8 cellular contexts compared by ENCODE assay signal in genomic region chr19:19490247-19490968, GRCh38. TPM values are rescaled to one million over a fixed set of nuclear protein-coding genes. Genes with fewer than 3 reads are reported as not detected.
DNase-seq lines count a peak whose midpoint lies in the region; ATAC-seq and TF ChIP-seq lines count a peak whose summit lies in the region.

No MANE protein-coding gene starts in this region.

- peaks cover 28% of the 10 kb centered on the region for H3K4me1 ChIP-seq in Loucy (ENCODE audit: insufficient read depth, low read length, poor library complexity, severe bottlenecking)
- peaks cover 15% of the 10 kb centered on the region for H3K4me1 ChIP-seq in foreskin keratinocyte
- peaks cover 25% of the 10 kb centered on the region for H3K4me1 ChIP-seq in stomach smooth muscle (ENCODE audit: control insufficient read depth, insufficient read depth, low read length)

- H3K27ac ChIP-seq in foreskin keratinocyte (no peak overlapping the region), stomach smooth muscle (ENCODE audit: low read length) (peak overlapping the region; percentile 64)

- peak overlapping the region; percentile 62 for H3K4me2 ChIP-seq in Loucy (ENCODE audit: low read depth, low read length, poor library complexity, severe bottlenecking)

- H3K9me3 ChIP-seq in Loucy (ENCODE audit: insufficient read depth, low read depth, low read length) (no peaks in the 10 kb centered on the region), stomach smooth muscle (ENCODE audit: control insufficient read depth in 2 of 2, low read length in 2 of 2) (no peaks in the 10 kb centered on the region)

- H3K9me2 ChIP-seq in Loucy (replicated peaks; ENCODE audit: low read depth, low read length), result no peaks in the 10 kb centered on the region

- no peak overlapping the region for H2AFZ ChIP-seq in Loucy (ENCODE audit: low read length)

- peak; percentile 36 for ATAC-seq in foreskin keratinocyte
- ATAC-seq in GM19467 (IDR thresholded peaks at IDR 0.05; ENCODE audit: unreplicated experiment), result no peak

- H3K36me3 ChIP-seq in Loucy (ENCODE audit: insufficient read depth, low read length) (peaks cover 54% of the 10 kb centered on the region; the same call in 1 of the 2 replicates), stomach smooth muscle (ENCODE audit: control insufficient read depth in 2 of 2, insufficient read depth in 2 of 2, low read length in 2 of 2) (peaks cover 15 to 19% of the 10 kb centered on the region in 2 donors)

- H3F3A ChIP-seq in Loucy (ENCODE audit: low read depth), result peaks cover 8% of the 10 kb centered on the region; the same call in 1 of the 2 replicates

- DNase-seq in G401 (ENCODE audit: low spot score) (peak; percentile 87), SK-MEL-5 (ENCODE audit: low read depth, low spot score) (peak; percentile 82), foreskin keratinocyte (peak; percentile 31 to 65), non-pigmented ciliary epithelial cell (ENCODE audit: low read depth) (peak; percentile 63)
- peak; percentile 81 for DNase-seq in activated naive CD4-positive, alpha-beta T cell treated with Interleukin-2 at 50 U/mL for 16 hours

- H3K27me3 ChIP-seq in Loucy (ENCODE audit: insufficient read depth, low read length, poor library complexity, severe bottlenecking) (no peaks in the 10 kb centered on the region), foreskin keratinocyte (no peaks in the 10 kb centered on the region), stomach smooth muscle (ENCODE audit: control insufficient read depth in 1 of 2, insufficient read depth in 2 of 2, low read length in 2 of 2) (no peaks in the 10 kb centered on the region)

- peaks cover 20% of the 10 kb centered on the region for H4K20me1 ChIP-seq in Loucy (ENCODE audit: insufficient read depth, low read length, poor library complexity, severe bottlenecking)

- in situ Hi-C loops in G401 (cut with HindIII; ENCODE audit: low sequenced_read_pairs), result no loop called here
- in situ Hi-C loops in SK-MEL-5 (cut with HindIII; ENCODE audit: low pct_unique_long_range_greater_than_20kb, low sequenced_read_pairs), result no loop called here

- H3K9ac ChIP-seq in Loucy (ENCODE audit: low read depth, low read length, poor library complexity, severe bottlenecking) (peak overlapping the region; percentile 61), stomach smooth muscle (ENCODE audit: low read length in 2 of 2) (peak overlapping the region; percentile 23 to 60)

- TF ChIP-seq CTCF in Loucy (conservative IDR thresholded peaks at IDR 0.05; ENCODE audit: low read length) (peak; percentile 80), foreskin keratinocyte (conservative IDR thresholded peaks at IDR 0.05) (peak; percentile 88)

- peak overlapping the region; percentile 20 for H3K4me3 ChIP-seq in Loucy (ENCODE audit: low read length, poor library complexity, severe bottlenecking)
- peak overlapping the region in 1 of 2 donors; percentile 61 for H3K4me3 ChIP-seq in stomach smooth muscle (ENCODE audit: low read length in 2 of 2)

- H3K79me2 ChIP-seq in Loucy (ENCODE audit: insufficient read depth, low read length), result peaks cover 67% of the 10 kb centered on the region

RNA-seq across cellular contexts. Expression of gene TSSK6, which starts 24.9 kb away (rescaled TPM):
- total RNA-seq in G401 (2014; rRNA removed; shearing (Covaris generic)), result 2.4 and 8.3 TPM in 2 replicates
- 1.4 and 1.7 TPM in 2 replicates for total RNA-seq in SK-MEL-5 (2014; rRNA removed; shearing (Covaris generic))
- 3.6 and 5.5 TPM in 2 replicates for polyA plus RNA-seq in SK-MEL-5 (2015; cell fraction: cytosol; rRNA removed)
- polyA plus RNA-seq in SK-MEL-5 (2015; cell fraction: nucleus; rRNA removed), result 9.7 and 10.2 TPM in 2 replicates
- total RNA-seq in foreskin keratinocyte, result 0.44 and 0.53 TPM in 2 replicates
- 0.34 and 0.38 TPM in 2 replicates for polyA plus RNA-seq in foreskin keratinocyte

RNA-seq across cellular contexts. Expression of gene NDUFA13, which starts 25.6 kb away (rescaled TPM):
- total RNA-seq in G401 (2014; rRNA removed; shearing (Covaris generic)), result 182 and 261 TPM in 2 replicates
- total RNA-seq in SK-MEL-5 (2014; rRNA removed; shearing (Covaris generic)), result 154 and 157 TPM in 2 replicates
- polyA plus RNA-seq in SK-MEL-5 (2015; cell fraction: cytosol; rRNA removed), result 104 and 191 TPM in 2 replicates
- 38.0 and 64.9 TPM in 2 replicates for polyA plus RNA-seq in SK-MEL-5 (2015; cell fraction: nucleus; rRNA removed)
- 260 and 261 TPM in 2 replicates for total RNA-seq in foreskin keratinocyte
- polyA plus RNA-seq in foreskin keratinocyte, result 259 and 301 TPM in 2 replicates

RNA-seq across cellular contexts. Expression of gene YJEFN3, which starts 38.3 kb away (rescaled TPM):
- total RNA-seq in G401 (2014; rRNA removed; shearing (Covaris generic)), result 0.37 TPM in 2 replicates
- 0.08 and 0.32 TPM in 2 replicates for total RNA-seq in SK-MEL-5 (2014; rRNA removed; shearing (Covaris generic))
- 0.06 and 1.0 TPM in 2 replicates for polyA plus RNA-seq in SK-MEL-5 (2015; cell fraction: cytosol; rRNA removed)
- 16.2 and 22.7 TPM in 2 replicates for polyA plus RNA-seq in SK-MEL-5 (2015; cell fraction: nucleus; rRNA removed)
- total RNA-seq in foreskin keratinocyte, result 0.35 and 0.51 TPM in 2 replicates
- polyA plus RNA-seq in foreskin keratinocyte, result 0.65 and 0.66 TPM in 2 replicates

RNA-seq across cellular contexts. Expression of gene CILP2, which starts 47.7 kb away (rescaled TPM):
- total RNA-seq in G401 (2014; rRNA removed; shearing (Covaris generic)), result 0.12 and 0.37 TPM in 2 replicates
- total RNA-seq in SK-MEL-5 (2014; rRNA removed; shearing (Covaris generic)), result not detected in 2 replicates
- polyA plus RNA-seq in SK-MEL-5 (2015; cell fraction: cytosol; rRNA removed), result 0.96 TPM in 1 of 2 replicates, not detected in the other
- 0.05 and 0.11 TPM in 2 replicates for polyA plus RNA-seq in SK-MEL-5 (2015; cell fraction: nucleus; rRNA removed)
- 0.21 and 0.24 TPM in 2 replicates for total RNA-seq in foreskin keratinocyte
- 0.08 and 0.12 TPM in 2 replicates for polyA plus RNA-seq in foreskin keratinocyte
